ENCODE assay signal across 2 cellular contexts in the genomic region with DNA sequence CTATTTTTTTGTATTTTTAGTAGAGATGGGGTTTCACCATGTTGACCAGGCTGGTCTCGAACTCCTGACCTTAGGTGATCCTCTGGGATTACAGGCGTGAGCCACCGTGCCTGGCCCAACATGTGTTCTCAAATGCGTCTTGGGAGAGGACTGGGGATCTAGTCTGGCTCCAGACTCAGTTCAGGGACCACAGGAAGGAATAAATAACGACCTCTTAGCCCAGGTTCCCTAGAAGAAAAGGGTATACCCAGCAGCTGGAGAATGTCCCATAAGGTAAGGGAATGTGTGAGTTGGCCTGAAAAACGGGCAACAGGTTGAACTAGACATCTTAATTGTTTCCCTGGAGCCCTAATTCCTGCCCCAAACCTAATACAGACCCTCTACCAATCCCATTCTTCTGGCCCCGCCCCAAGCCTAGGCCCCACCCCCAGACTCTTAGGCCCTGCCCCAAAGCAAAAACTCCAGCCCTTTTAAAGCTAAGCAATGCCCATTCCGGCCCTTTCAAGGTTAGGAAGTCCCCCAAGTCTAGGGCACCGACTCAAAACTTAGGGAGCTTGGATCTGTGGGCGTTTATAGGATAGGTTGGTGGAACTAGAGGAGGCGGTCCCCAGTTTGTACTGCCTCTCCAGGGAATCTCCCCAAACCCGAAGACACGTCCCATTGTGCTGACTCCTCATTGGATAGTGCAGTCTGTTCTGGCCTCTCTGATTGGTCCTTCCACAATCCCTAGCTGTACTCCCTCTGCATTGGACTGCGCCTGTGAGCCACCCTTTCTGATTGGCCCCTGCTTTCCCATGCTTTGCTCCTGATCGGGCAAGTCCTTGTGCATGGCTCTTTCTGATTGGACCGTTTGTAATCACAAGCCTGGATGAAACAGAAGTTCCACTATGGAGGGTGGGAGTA.
TF ChIP-seq lines count a peak whose summit lies in the region.

No MANE protein-coding gene starts in this region.

TF ChIP-seq in A549, 52 proteins besides CTCF, POLR2A, EP300 and RAD21:
- TF ChIP-seq FOXS1 (CRISPR knock-in tag; IDR thresholded peaks at IDR 0.05) (no peak), MYC (IDR thresholded peaks at IDR 0.05; ENCODE audit: borderline replicate concordance, low read length) (no peak), HDAC2 (IDR thresholded peaks at IDR 0.05) (no peak), ZFP36 (IDR thresholded peaks at IDR 0.05; ENCODE audit: borderline replicate concordance, partially characterized antibody) (no peak)
- TF ChIP-seq, protein P1, sequence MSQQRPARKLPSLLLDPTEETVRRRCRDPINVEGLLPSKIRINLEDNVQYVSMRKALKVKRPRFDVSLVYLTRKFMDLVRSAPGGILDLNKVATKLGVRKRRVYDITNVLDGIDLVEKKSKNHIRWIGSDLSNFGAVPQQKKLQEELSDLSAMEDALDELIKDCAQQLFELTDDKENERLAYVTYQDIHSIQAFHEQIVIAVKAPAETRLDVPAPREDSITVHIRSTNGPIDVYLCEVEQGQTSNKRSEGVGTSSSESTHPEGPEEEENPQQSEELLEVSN (IDR thresholded peaks at IDR 0.05; ENCODE audit: borderline replicate concordance, low read depth): no peak

TF ChIP-seq in K562, 482 proteins besides CTCF, POLR2A, EP300 and RAD21 (continues in another document):
- TF ChIP-seq, protein P2, sequence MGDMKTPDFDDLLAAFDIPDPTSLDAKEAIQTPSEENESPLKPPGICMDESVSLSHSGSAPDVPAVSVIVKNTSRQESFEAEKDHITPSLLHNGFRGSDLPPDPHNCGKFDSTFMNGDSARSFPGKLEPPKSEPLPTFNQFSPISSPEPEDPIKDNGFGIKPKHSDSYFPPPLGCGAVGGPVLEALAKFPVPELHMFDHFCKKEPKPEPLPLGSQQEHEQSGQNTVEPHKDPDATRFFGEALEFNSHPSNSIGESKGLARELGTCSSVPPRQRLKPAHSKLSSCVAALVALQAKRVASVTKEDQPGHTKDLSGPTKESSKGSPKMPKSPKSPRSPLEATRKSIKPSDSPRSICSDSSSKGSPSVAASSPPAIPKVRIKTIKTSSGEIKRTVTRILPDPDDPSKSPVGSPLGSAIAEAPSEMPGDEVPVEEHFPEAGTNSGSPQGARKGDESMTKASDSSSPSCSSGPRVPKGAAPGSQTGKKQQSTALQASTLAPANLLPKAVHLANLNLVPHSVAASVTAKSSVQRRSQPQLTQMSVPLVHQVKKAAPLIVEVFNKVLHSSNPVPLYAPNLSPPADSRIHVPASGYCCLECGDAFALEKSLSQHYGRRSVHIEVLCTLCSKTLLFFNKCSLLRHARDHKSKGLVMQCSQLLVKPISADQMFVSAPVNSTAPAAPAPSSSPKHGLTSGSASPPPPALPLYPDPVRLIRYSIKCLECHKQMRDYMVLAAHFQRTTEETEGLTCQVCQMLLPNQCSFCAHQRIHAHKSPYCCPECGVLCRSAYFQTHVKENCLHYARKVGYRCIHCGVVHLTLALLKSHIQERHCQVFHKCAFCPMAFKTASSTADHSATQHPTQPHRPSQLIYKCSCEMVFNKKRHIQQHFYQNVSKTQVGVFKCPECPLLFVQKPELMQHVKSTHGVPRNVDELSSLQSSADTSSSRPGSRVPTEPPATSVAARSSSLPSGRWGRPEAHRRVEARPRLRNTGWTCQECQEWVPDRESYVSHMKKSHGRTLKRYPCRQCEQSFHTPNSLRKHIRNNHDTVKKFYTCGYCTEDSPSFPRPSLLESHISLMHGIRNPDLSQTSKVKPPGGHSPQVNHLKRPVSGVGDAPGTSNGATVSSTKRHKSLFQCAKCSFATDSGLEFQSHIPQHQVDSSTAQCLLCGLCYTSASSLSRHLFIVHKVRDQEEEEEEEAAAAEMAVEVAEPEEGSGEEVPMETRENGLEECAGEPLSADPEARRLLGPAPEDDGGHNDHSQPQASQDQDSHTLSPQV (IDR thresholded peaks at IDR 0.05): no peak
- TF ChIP-seq NFIC (IDR thresholded peaks at IDR 0.05) (no peak), CHD2 (IDR thresholded peaks at IDR 0.05; ENCODE audit: low read depth, low read length) (0 out of 2 replicates have a peak, but pooled peaks have one; percentile 32), MAZ (CRISPR knock-in tag; conservative IDR thresholded peaks at IDR 0.05 in 1 of 2, IDR thresholded peaks at IDR 0.05 in 1 of 2) (no peak), BHLHE40 (IDR thresholded peaks at IDR 0.05; ENCODE audit: low read length) (no peak), NR2C1 (IDR thresholded peaks at IDR 0.05) (no peak), NR2C1 (tag; IDR thresholded peaks at IDR 0.05) (no peak), ZFX (CRISPR knock-in tag; IDR thresholded peaks at IDR 0.05) (no peak), YY1 (IDR thresholded peaks at IDR 0.05; ENCODE audit: borderline replicate concordance in 1 of 3, control insufficient read depth in 1 of 3, extremely low read depth in 1 of 3, insufficient read depth in 3 of 3, insufficient read length in 1 of 3, insufficient replicate concordance in 2 of 3, low read depth in 1 of 3, low read length in 2 of 3) (no peak), RHOXF2B (CRISPR knock-in tag; conservative IDR thresholded peaks at IDR 0.05) (no peak), ZNF282 (CRISPR knock-in tag; IDR thresholded peaks at IDR 0.05) (no peak), ZNF184 (CRISPR knock-in tag; IDR thresholded peaks at IDR 0.05) (no peak), MXI1 (IDR thresholded peaks at IDR 0.05; ENCODE audit: low read depth, low read length) (no peak), MBD2 (IDR thresholded peaks at IDR 0.05; ENCODE audit: borderline replicate concordance, low read depth) (peak; percentile 88; the same call in 1 of the 2 replicates), RBM25 (IDR thresholded peaks at IDR 0.05; ENCODE audit: low read depth, low read length, severe bottlenecking) (peak; percentile 77), TBP (optimal IDR thresholded peaks at IDR 0.05; ENCODE audit: low read depth, low read length) (no peak)
- TF ChIP-seq, protein P3, sequence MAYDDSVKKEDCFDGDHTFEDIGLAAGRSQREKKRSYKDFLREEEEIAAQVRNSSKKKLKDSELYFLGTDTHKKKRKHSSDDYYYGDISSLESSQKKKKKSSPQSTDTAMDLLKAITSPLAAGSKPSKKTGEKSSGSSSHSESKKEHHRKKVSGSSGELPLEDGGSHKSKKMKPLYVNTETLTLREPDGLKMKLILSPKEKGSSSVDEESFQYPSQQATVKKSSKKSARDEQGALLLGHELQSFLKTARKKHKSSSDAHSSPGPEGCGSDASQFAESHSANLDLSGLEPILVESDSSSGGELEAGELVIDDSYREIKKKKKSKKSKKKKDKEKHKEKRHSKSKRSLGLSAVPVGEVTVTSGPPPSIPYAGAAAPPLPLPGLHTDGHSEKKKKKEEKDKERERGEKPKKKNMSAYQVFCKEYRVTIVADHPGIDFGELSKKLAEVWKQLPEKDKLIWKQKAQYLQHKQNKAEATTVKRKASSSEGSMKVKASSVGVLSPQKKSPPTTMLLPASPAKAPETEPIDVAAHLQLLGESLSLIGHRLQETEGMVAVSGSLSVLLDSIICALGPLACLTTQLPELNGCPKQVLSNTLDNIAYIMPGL (CRISPR knock-in tag; IDR thresholded peaks at IDR 0.05): no peak
- TF ChIP-seq, protein P4, sequence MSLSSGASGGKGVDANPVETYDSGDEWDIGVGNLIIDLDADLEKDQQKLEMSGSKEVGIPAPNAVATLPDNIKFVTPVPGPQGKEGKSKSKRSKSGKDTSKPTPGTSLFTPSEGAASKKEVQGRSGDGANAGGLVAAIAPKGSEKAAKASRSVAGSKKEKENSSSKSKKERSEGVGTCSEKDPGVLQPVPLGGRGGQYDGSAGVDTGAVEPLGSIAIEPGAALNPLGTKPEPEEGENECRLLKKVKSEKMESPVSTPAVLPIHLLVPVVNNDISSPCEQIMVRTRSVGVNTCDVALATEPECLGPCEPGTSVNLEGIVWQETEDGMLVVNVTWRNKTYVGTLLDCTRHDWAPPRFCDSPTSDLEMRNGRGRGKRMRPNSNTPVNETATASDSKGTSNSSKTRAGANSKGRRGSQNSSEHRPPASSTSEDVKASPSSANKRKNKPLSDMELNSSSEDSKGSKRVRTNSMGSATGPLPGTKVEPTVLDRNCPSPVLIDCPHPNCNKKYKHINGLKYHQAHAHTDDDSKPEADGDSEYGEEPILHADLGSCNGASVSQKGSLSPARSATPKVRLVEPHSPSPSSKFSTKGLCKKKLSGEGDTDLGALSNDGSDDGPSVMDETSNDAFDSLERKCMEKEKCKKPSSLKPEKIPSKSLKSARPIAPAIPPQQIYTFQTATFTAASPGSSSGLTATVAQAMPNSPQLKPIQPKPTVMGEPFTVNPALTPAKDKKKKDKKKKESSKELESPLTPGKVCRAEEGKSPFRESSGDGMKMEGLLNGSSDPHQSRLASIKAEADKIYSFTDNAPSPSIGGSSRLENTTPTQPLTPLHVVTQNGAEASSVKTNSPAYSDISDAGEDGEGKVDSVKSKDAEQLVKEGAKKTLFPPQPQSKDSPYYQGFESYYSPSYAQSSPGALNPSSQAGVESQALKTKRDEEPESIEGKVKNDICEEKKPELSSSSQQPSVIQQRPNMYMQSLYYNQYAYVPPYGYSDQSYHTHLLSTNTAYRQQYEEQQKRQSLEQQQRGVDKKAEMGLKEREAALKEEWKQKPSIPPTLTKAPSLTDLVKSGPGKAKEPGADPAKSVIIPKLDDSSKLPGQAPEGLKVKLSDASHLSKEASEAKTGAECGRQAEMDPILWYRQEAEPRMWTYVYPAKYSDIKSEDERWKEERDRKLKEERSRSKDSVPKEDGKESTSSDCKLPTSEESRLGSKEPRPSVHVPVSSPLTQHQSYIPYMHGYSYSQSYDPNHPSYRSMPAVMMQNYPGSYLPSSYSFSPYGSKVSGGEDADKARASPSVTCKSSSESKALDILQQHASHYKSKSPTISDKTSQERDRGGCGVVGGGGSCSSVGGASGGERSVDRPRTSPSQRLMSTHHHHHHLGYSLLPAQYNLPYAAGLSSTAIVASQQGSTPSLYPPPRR (CRISPR knock-in tag; IDR thresholded peaks at IDR 0.05; ENCODE audit: borderline replicate concordance): no peak
- TF ChIP-seq, protein P5, sequence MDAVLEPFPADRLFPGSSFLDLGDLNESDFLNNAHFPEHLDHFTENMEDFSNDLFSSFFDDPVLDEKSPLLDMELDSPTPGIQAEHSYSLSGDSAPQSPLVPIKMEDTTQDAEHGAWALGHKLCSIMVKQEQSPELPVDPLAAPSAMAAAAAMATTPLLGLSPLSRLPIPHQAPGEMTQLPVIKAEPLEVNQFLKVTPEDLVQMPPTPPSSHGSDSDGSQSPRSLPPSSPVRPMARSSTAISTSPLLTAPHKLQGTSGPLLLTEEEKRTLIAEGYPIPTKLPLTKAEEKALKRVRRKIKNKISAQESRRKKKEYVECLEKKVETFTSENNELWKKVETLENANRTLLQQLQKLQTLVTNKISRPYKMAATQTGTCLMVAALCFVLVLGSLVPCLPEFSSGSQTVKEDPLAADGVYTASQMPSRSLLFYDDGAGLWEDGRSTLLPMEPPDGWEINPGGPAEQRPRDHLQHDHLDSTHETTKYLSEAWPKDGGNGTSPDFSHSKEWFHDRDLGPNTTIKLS (IDR thresholded peaks at IDR 0.05; ENCODE audit: borderline replicate concordance, low read depth): no peak
- TF ChIP-seq, protein P6, sequence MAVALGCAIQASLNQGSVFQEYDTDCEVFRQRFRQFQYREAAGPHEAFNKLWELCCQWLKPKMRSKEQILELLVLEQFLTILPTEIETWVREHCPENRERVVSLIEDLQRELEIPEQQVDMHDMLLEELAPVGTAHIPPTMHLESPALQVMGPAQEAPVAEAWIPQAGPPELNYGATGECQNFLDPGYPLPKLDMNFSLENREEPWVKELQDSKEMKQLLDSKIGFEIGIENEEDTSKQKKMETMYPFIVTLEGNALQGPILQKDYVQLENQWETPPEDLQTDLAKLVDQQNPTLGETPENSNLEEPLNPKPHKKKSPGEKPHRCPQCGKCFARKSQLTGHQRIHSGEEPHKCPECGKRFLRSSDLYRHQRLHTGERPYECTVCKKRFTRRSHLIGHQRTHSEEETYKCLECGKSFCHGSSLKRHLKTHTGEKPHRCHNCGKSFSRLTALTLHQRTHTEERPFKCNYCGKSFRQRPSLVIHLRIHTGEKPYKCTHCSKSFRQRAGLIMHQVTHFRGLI (CRISPR knock-in tag; IDR thresholded peaks at IDR 0.05): no peak
- TF ChIP-seq, protein P7, sequence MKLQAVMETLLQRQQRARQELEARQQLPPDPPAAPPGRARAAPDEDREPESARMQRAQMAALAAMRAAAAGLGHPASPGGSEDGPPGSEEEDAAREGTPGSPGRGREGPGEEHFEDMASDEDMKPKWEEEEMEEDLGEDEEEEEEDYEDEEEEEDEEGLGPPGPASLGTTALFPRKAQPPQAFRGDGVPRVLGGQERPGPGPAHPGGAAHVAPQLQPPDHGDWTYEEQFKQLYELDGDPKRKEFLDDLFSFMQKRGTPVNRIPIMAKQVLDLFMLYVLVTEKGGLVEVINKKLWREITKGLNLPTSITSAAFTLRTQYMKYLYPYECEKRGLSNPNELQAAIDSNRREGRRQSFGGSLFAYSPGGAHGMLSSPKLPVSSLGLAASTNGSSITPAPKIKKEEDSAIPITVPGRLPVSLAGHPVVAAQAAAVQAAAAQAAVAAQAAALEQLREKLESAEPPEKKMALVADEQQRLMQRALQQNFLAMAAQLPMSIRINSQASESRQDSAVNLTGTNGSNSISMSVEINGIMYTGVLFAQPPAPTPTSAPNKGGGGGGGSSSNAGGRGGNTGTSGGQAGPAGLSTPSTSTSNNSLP (IDR thresholded peaks at IDR 0.05; ENCODE audit: borderline replicate concordance, low read depth, low read length): no peak
- TF ChIP-seq, protein P8, sequence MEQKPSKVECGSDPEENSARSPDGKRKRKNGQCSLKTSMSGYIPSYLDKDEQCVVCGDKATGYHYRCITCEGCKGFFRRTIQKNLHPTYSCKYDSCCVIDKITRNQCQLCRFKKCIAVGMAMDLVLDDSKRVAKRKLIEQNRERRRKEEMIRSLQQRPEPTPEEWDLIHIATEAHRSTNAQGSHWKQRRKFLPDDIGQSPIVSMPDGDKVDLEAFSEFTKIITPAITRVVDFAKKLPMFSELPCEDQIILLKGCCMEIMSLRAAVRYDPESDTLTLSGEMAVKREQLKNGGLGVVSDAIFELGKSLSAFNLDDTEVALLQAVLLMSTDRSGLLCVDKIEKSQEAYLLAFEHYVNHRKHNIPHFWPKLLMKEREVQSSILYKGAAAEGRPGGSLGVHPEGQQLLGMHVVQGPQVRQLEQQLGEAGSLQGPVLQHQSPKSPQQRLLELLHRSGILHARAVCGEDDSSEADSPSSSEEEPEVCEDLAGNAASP (IDR thresholded peaks at IDR 0.05): no peak
- TF ChIP-seq, protein P9, sequence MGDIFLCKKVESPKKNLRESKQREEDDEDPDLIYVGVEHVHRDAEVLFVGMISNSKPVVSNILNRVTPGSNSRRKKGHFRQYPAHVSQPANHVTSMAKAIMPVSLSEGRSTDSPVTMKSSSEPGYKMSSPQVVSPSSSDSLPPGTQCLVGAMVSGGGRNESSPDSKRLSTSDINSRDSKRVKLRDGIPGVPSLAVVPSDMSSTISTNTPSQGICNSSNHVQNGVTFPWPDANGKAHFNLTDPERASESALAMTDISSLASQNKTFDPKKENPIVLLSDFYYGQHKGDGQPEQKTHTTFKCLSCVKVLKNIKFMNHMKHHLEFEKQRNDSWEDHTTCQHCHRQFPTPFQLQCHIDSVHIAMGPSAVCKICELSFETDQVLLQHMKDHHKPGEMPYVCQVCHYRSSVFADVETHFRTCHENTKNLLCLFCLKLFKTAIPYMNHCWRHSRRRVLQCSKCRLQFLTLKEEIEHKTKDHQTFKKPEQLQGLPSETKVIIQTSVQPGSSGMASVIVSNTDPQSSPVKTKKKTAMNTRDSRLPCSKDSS (IDR thresholded peaks at IDR 0.05; ENCODE audit: low read depth, partially characterized antibody): no peak
